In genomic region chr17:3048727-3049471, GRCh38 we compare ENCODE assay signal across 8 cellular contexts.
DNase-seq lines count a peak whose midpoint lies in the region; ATAC-seq lines count a peak whose summit lies in the region.

No MANE protein-coding gene starts in this region.

- ATAC-seq in GM18870 (IDR thresholded peaks at IDR 0.05; ENCODE audit: unreplicated experiment) (peak; percentile 92), HG03139 (IDR thresholded peaks at IDR 0.05; ENCODE audit: unreplicated experiment) (peak; percentile 95)

- in situ Hi-C loops in ACHN (cut with HindIII; ENCODE audit: low pct_ligation_motif_present, low pct_unique_long_range_greater_than_20kb, low sequenced_read_pairs): no loop called here

- DNase-seq in ACHN: peak; percentile 95
- peak; percentile 82 for DNase-seq in NCI-H2196 treated with DMSO at 0.1 percent for 48 hours (lab: John Stamatoyannopoulos, UW; ENCODE audit: unreplicated experiment)
- DNase-seq in activated CD4-positive, CD25-positive, alpha-beta regulatory T cell (lab: John Stamatoyannopoulos, UW): peak; percentile 79 to 84 (median 83)
- peak; percentile 99 for DNase-seq in cerebellar cortex (ENCODE audit: low spot score)
- DNase-seq in islet precursor cell: peak; percentile 100
- DNase-seq in stimulated activated CD4-positive, alpha-beta T cell treated with anti-CD3 and anti-CD28 coated beads, Interleukin-12 subunit alpha, Interleukin-12 subunit beta, amount 100 ng/mL, for 4 hours: peak; percentile 89

Comparison
In these comparisons a context has a peak if more than half of its experiments do, and no peak if none do; other contexts are left out.
1. Peak in every context shown above with its lines: DNase-seq and ATAC-seq.